Comparison of ENCODE assay signal across 1 cellular context in genomic region chr16:80023865-80024264, GRCh38.
TF ChIP-seq lines count a peak whose summit lies in the region.

No MANE protein-coding gene starts in this region.

TF ChIP-seq in IMR-90, 13 proteins besides CTCF, POLR2A, EP300 and RAD21 (continued from another document):
- no peak for TF ChIP-seq CHD1 (IDR thresholded peaks at IDR 0.05; ENCODE audit: low read depth, low read length)
- no peak for TF ChIP-seq CEBPB (IDR thresholded peaks at IDR 0.05; ENCODE audit: low read depth, low read length)
- no peak for TF ChIP-seq ELK1 (IDR thresholded peaks at IDR 0.05; ENCODE audit: borderline replicate concordance, low read depth, low read length)
- no peak for TF ChIP-seq FOS (IDR thresholded peaks at IDR 0.05; ENCODE audit: low read depth, low read length)
- TF ChIP-seq BHLHE40 (IDR thresholded peaks at IDR 0.05; ENCODE audit: low read depth, low read length) = no peak
